ENCODE assay signal across 1 cellular context in the genomic region with DNA sequence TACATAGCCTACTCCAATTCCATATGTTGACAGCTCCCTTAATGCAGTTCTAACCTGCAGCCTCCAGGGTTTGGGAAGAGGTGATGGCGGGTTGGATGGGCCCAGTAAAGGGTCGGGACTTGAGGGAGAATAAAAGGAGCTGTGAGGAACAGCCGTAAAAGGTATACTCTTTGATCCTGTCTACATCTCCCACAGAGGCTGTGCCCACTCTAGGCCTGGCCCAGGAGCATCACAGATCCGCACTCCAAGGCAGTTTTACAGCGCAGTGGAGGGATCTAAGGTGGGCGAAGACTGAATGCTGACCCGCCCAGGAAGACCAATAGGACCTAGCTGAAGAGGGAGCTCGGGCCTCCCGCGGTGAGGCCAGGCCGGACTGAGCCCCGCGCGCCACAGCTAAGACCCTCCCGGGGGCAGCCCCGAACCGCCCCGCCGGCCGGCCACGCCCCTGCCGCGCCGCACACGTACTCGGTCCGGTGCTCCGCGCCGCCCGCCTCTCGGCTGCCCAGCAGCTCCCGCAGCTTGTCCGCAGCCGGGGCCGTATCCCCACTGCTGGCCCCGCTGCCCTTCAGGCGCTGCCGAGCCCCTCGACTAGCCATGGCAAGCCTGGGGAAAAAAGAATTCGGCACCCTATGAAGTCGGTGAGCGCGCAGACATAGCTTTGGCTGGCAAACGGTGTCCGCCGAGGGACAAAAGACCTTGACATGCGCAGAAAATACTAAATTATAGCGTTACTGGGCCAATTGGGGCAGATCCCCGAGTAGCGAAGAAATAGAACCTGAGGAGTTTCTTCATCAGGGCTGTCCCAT.
A peak's percentile ranks its signal among the peaks of the same experiment; 100 is the strongest.
TF ChIP-seq lines count a peak whose summit lies in the region.

Gene ALG9 (minus strand): TSS at position 695 of the 806 bp plus-strand sequence. CDS start 99 bp downstream, at position 596.

TF ChIP-seq in HEK293, 187 proteins besides CTCF, POLR2A, EP300 and RAD21 (continued from another document and continues in another):
- no peak for TF ChIP-seq ZNF560 (tag by site-specific recombination; IDR thresholded peaks at IDR 0.05; ENCODE audit: borderline replicate concordance)
- no peak for TF ChIP-seq ZNF2 (tag by site-specific recombination; IDR thresholded peaks at IDR 0.05)
- TF ChIP-seq KLF7 (tag by site-specific recombination; IDR thresholded peaks at IDR 0.05; ENCODE audit: borderline replicate concordance): no peak
- no peak for TF ChIP-seq ZNF350 (tag by site-specific recombination; IDR thresholded peaks at IDR 0.05)
- TF ChIP-seq SCRT2 (tag by site-specific recombination; IDR thresholded peaks at IDR 0.05): no peak
- no peak for TF ChIP-seq ZNF114 (tag by site-specific recombination; IDR thresholded peaks at IDR 0.05)
- TF ChIP-seq ZNF26 (tag by site-specific recombination; IDR thresholded peaks at IDR 0.05): no peak
- TF ChIP-seq ZNF830 (tag by site-specific recombination; IDR thresholded peaks at IDR 0.05; ENCODE audit: low read depth): no peak
- no peak for TF ChIP-seq ZNF776 (tag by site-specific recombination; IDR thresholded peaks at IDR 0.05; ENCODE audit: borderline replicate concordance)
- no peak for TF ChIP-seq ZNF48 (tag by site-specific recombination; IDR thresholded peaks at IDR 0.05)
- no peak for TF ChIP-seq HOXD13 (CRISPR knock-in tag; IDR thresholded peaks at IDR 0.05; ENCODE audit: borderline replicate concordance)
- TF ChIP-seq ZNF660 (tag by site-specific recombination; IDR thresholded peaks at IDR 0.05): peak; percentile 51; the same call in 1 of the 2 replicates
- TF ChIP-seq, protein P1, sequence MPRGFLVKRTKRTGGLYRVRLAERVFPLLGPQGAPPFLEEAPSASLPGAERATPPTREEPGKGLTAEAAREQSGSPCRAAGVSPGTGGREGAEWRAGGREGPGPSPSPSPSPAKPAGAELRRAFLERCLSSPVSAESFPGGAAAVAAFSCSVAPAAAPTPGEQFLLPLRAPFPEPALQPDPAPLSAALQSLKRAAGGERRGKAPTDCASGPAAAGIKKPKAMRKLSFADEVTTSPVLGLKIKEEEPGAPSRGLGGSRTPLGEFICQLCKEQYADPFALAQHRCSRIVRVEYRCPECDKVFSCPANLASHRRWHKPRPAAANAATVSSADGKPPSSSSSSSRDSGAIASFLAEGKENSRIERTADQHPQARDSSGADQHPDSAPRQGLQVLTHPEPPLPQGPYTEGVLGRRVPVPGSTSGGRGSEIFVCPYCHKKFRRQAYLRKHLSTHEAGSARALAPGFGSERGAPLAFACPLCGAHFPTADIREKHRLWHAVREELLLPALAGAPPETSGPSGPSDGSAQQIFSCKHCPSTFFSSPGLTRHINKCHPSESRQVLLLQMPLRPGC (tag by site-specific recombination; IDR thresholded peaks at IDR 0.05): no peak
- peak; percentile 76; the same call in 1 of the 2 replicates for TF ChIP-seq TRIM28 (IDR thresholded peaks at IDR 0.05; ENCODE audit: borderline replicate concordance, low read length)
- TF ChIP-seq, protein P2, sequence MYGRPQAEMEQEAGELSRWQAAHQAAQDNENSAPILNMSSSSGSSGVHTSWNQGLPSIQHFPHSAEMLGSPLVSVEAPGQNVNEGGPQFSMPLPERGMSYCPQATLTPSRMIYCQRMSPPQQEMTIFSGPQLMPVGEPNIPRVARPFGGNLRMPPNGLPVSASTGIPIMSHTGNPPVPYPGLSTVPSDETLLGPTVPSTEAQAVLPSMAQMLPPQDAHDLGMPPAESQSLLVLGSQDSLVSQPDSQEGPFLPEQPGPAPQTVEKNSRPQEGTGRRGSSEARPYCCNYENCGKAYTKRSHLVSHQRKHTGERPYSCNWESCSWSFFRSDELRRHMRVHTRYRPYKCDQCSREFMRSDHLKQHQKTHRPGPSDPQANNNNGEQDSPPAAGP (tag by site-specific recombination; IDR thresholded peaks at IDR 0.05): no peak
- TF ChIP-seq ZNF18 (tag by site-specific recombination; IDR thresholded peaks at IDR 0.05): no peak
- TF ChIP-seq ZBTB7A (tag by site-specific recombination; IDR thresholded peaks at IDR 0.05; ENCODE audit: low read depth): no peak
- TF ChIP-seq ZNF664 (tag by site-specific recombination; IDR thresholded peaks at IDR 0.05): no peak
- TF ChIP-seq ZBTB48 (tag by site-specific recombination; IDR thresholded peaks at IDR 0.05): peak; percentile 60
- no peak; the same call in 1 of the 2 replicates for TF ChIP-seq ZNF239 (tag by site-specific recombination; IDR thresholded peaks at IDR 0.05)
- TF ChIP-seq ZNF658 (tag by site-specific recombination; IDR thresholded peaks at IDR 0.05): no peak
- no peak for TF ChIP-seq ZNF596 (tag by site-specific recombination; IDR thresholded peaks at IDR 0.05)
- TF ChIP-seq ZBTB11 (tag by site-specific recombination; conservative IDR thresholded peaks at IDR 0.05; ENCODE audit: low read depth): peak; percentile 41; the same call in 1 of the 2 replicates
- TF ChIP-seq ZNF354C (tag by site-specific recombination; IDR thresholded peaks at IDR 0.05; ENCODE audit: borderline replicate concordance, low read depth): no peak
- TF ChIP-seq, protein P3, sequence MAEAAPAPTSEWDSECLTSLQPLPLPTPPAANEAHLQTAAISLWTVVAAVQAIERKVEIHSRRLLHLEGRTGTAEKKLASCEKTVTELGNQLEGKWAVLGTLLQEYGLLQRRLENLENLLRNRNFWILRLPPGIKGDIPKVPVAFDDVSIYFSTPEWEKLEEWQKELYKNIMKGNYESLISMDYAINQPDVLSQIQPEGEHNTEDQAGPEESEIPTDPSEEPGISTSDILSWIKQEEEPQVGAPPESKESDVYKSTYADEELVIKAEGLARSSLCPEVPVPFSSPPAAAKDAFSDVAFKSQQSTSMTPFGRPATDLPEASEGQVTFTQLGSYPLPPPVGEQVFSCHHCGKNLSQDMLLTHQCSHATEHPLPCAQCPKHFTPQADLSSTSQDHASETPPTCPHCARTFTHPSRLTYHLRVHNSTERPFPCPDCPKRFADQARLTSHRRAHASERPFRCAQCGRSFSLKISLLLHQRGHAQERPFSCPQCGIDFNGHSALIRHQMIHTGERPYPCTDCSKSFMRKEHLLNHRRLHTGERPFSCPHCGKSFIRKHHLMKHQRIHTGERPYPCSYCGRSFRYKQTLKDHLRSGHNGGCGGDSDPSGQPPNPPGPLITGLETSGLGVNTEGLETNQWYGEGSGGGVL (tag by site-specific recombination; IDR thresholded peaks at IDR 0.05): no peak
- no peak for TF ChIP-seq ZBTB8A (tag by site-specific recombination; IDR thresholded peaks at IDR 0.05)
- TF ChIP-seq, protein P4, sequence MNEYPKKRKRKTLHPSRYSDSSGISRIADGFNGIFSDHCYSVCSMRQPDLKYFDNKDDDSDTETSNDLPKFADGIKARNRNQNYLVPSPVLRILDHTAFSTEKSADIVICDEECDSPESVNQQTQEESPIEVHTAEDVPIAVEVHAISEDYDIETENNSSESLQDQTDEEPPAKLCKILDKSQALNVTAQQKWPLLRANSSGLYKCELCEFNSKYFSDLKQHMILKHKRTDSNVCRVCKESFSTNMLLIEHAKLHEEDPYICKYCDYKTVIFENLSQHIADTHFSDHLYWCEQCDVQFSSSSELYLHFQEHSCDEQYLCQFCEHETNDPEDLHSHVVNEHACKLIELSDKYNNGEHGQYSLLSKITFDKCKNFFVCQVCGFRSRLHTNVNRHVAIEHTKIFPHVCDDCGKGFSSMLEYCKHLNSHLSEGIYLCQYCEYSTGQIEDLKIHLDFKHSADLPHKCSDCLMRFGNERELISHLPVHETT (tag by site-specific recombination; IDR thresholded peaks at IDR 0.05): no peak
- TF ChIP-seq, protein P5, sequence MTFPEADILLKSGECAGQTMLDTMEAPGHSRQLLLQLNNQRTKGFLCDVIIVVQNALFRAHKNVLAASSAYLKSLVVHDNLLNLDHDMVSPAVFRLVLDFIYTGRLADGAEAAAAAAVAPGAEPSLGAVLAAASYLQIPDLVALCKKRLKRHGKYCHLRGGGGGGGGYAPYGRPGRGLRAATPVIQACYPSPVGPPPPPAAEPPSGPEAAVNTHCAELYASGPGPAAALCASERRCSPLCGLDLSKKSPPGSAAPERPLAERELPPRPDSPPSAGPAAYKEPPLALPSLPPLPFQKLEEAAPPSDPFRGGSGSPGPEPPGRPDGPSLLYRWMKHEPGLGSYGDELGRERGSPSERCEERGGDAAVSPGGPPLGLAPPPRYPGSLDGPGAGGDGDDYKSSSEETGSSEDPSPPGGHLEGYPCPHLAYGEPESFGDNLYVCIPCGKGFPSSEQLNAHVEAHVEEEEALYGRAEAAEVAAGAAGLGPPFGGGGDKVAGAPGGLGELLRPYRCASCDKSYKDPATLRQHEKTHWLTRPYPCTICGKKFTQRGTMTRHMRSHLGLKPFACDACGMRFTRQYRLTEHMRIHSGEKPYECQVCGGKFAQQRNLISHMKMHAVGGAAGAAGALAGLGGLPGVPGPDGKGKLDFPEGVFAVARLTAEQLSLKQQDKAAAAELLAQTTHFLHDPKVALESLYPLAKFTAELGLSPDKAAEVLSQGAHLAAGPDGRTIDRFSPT (tag by site-specific recombination; IDR thresholded peaks at IDR 0.05): no peak
- TF ChIP-seq ZNF544 (tag by site-specific recombination; IDR thresholded peaks at IDR 0.05): no peak
- peak; percentile 66; the same call in 1 of the 2 replicates for TF ChIP-seq KLF8 (tag by site-specific recombination; IDR thresholded peaks at IDR 0.05)
- TF ChIP-seq OVOL3 (tag by site-specific recombination; IDR thresholded peaks at IDR 0.05): no peak
- peak; percentile 71 for TF ChIP-seq KLF9 (tag by site-specific recombination; IDR thresholded peaks at IDR 0.05; ENCODE audit: low read depth)
- TF ChIP-seq MYNN (tag by site-specific recombination; IDR thresholded peaks at IDR 0.05; ENCODE audit: borderline replicate concordance): no peak
- TF ChIP-seq ZNF645 (tag by site-specific recombination; IDR thresholded peaks at IDR 0.05): no peak
- TF ChIP-seq EGR2 (tag by site-specific recombination; IDR thresholded peaks at IDR 0.05; ENCODE audit: low read depth): no peak
- no peak for TF ChIP-seq ZNF19 (tag by site-specific recombination; IDR thresholded peaks at IDR 0.05; ENCODE audit: low read depth)
